1 cellular context compared by ENCODE assay signal in genomic region chr5:175131432-175131831, GRCh38.
A peak's percentile ranks its signal among the peaks of the same experiment; 100 is the strongest.
TF ChIP-seq lines count a peak whose summit lies in the region.

No MANE protein-coding gene starts in this region.

TF ChIP-seq in H1, 55 proteins besides CTCF, POLR2A, EP300 and RAD21 (continued from another document):
- TF ChIP-seq CHD7 (IDR thresholded peaks at IDR 0.05; ENCODE audit: insufficient replicate concordance, low read length) = peak; percentile 34
- TF ChIP-seq TEAD4 (IDR thresholded peaks at IDR 0.05; ENCODE audit: low read depth, low read length) = 0 out of 2 replicates have a peak, but pooled peaks have one; percentile 39
- TF ChIP-seq SRF (IDR thresholded peaks at IDR 0.05; ENCODE audit: low read depth, low read length) = no peak
- TF ChIP-seq BCL11A (IDR thresholded peaks at IDR 0.05; ENCODE audit: low read depth in 2 of 2, low read length in 2 of 2) = no peak
- TF ChIP-seq POLR2AphosphoS5 (IDR thresholded peaks at IDR 0.05; ENCODE audit: low read depth, low read length) = no peak
